ENCODE assay signal across 32 cellular contexts in genomic region chr12:58923781-58924180, GRCh38. TPM values are rescaled to one million over a fixed set of nuclear protein-coding genes. Genes with fewer than 3 reads are reported as not detected.
"Had no signal": no experiment of that assay in that cellular context is flagged by ENCODE, and none has a peak within 500 bp of the region (broad histone marks: within the 10 kb centered on the region; RNA-seq: fewer than 3 reads in every experiment).

No MANE protein-coding gene starts in this region.

- H3K27ac Mint-ChIP-seq: activated CD4-positive, alpha-beta memory T cell treated with anti-CD3 and anti-CD28 coated beads, Interleukin-2, amount 10 ng/mL, durations not matched to agents 7 days and 5 days; activated CD8-positive, alpha-beta memory T cell treated with anti-CD3 and anti-CD28 coated beads, Interleukin-2, amount 10 ng/mL, durations not matched to agents 7 days and 5 days; activated naive CD8-positive, alpha-beta T cell treated with anti-CD3 and anti-CD28 coated beads for 36 hours had no signal

- H3K4me3 Mint-ChIP-seq: activated CD4-positive, alpha-beta memory T cell treated with anti-CD3 and anti-CD28 coated beads, Interleukin-2, amount 10 ng/mL, durations not matched to agents 7 days and 5 days; activated CD8-positive, alpha-beta memory T cell treated with anti-CD3 and anti-CD28 coated beads, Interleukin-2, amount 10 ng/mL, durations not matched to agents 7 days and 5 days; activated naive CD8-positive, alpha-beta T cell treated with anti-CD3 and anti-CD28 coated beads for 36 hours had no signal

- DNase-seq: activated CD4-positive, alpha-beta memory T cell treated with anti-CD3 and anti-CD28 coated beads, Interleukin-2, amount 10 ng/mL, durations not matched to agents 7 days and 5 days; activated CD4-positive, alpha-beta T cell treated with anti-CD3 and anti-CD28 coated beads for 1 hour; activated CD4-positive, alpha-beta T cell treated with anti-CD3 and anti-CD28 coated beads for 48 hours; activated CD4-positive, CD25-positive, alpha-beta regulatory T cell; activated CD8-positive, alpha-beta memory T cell treated with anti-CD3 and anti-CD28 coated beads for 24 hours; activated CD8-positive, alpha-beta memory T cell treated with anti-CD3 and anti-CD28 coated beads, Interleukin-2, amount 10 ng/mL, durations not matched to agents 7 days and 5 days; activated CD8-positive, alpha-beta memory T cell treated with anti-CD3 and anti-CD28 coated beads, Interleukin-2, amount 50 U/mL, for 48 hours; activated effector memory CD4-positive, alpha-beta T cell treated with anti-CD3 and anti-CD28 coated beads, Interleukin-2, amount 50 U/mL, for 16 hours; activated naive CD4-positive, alpha-beta T cell; activated naive CD4-positive, alpha-beta T cell treated with anti-CD3 and anti-CD28 coated beads, Interleukin-2, amount 50 U/mL, for 16 hours; activated naive CD8-positive, alpha-beta T cell treated with anti-CD3 and anti-CD28 coated beads for 36 hours; activated T-cell treated with anti-CD3 and anti-CD28 coated beads, Interleukin-2, amount 50 U/mL, for 48 hours; amniotic stem cell; aorta; brain microvascular endothelial cell; Karpas-422; KBM-7; NCI-H1048; NCI-H1105 treated with DMSO at 0.1 percent for 48 hours; NCI-H1436; NCI-H1694; NCI-H1930; NCI-H2081 treated with DMSO at 0.1 percent for 48 hours; NCI-H226; NCI-H524 treated with DMSO at 0.1 percent for 48 hours; SHP77; SJCRH30; T1000; WERI-Rb-1 had no signal

- H3K9me3 ChIP-seq: MG63, SJCRH30 had no signal

- H3K4me3 ChIP-seq: MG63, SJCRH30, SK-N-MC had no signal

- H3K36me3 Mint-ChIP-seq: activated CD8-positive, alpha-beta memory T cell treated with anti-CD3 and anti-CD28 coated beads, Interleukin-2, amount 10 ng/mL, durations not matched to agents 7 days and 5 days had no signal

- ATAC-seq: activated CD8-positive, alpha-beta memory T cell treated with anti-CD3 and anti-CD28 coated beads, Interleukin-2, amount 10 ng/mL, durations not matched to agents 7 days and 5 days; Panc1 had no signal

- H3K27me3 ChIP-seq: brain microvascular endothelial cell, MG63, SJCRH30 had no signal

- H3K36me3 ChIP-seq: brain microvascular endothelial cell, MG63, WERI-Rb-1 had no signal

- H3K27ac ChIP-seq: brain microvascular endothelial cell, SJCRH30, SK-N-MC, WERI-Rb-1 had no signal

RNA-seq across cellular contexts. Expression of gene LRIG3, which starts 3.5 kb away (rescaled TPM):
- total RNA-seq: activated naive CD8-positive, alpha-beta T cell treated with anti-CD3 and anti-CD28 coated beads for 36 hours had no signal
